Comparison of ENCODE assay signal across 24 cellular contexts in the genomic region with DNA sequence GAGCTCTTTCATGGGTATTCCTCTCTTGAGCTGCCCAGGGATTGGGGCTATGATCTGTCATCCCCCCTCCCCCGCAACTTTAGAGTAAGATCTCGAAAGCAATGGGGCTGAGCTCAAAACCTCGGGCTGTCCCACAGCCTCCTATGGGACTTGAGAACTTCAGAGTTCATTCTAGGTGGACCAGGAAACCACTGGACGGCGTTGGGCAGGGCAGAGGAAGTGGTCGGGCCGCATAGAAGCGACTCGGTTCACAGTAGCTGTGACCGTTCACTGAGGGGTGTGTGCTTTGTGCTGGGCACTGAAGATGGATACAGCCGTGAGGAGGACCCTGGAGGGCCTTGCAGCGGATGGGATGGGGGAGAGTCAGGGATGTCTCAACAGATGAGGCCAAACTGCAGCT.
DNase-seq lines count a peak whose midpoint lies in the region; ATAC-seq and TF ChIP-seq lines count a peak whose summit lies in the region.
"Had no signal": no experiment of that assay in that cellular context is flagged by ENCODE, and none has a peak within 500 bp of the region (broad histone marks: within the 10 kb centered on the region; RNA-seq: fewer than 3 reads in every experiment).

No MANE protein-coding gene starts in this region.

- H3F3A ChIP-seq in GM23338 (replicated peaks; ENCODE audit: low read depth): no peaks in the 10 kb centered on the region

- TF ChIP-seq CTCF in GM23338 (conservative IDR thresholded peaks at IDR 0.05; ENCODE audit: low read depth in 2 of 2): no peak
- TF ChIP-seq CTCF in neutrophil (IDR thresholded peaks at IDR 0.05): no peak
- no peak for TF ChIP-seq CTCF in thyroid gland (IDR thresholded peaks at IDR 0.05)

- 77 to 84% methylated on average over 12 of the region's 12 CpGs for whole genome bisulfite sequencing in thyroid gland, 2 donors

- H3K9me3 ChIP-seq in neutrophil (no peaks in the 10 kb centered on the region), thyroid gland (no peaks in the 10 kb centered on the region)
- H3K9me3 ChIP-seq: body of pancreas, Caco-2, esophagus squamous epithelium, pancreas, thoracic aorta had no signal

- no peak overlapping the region for H3K4me3 ChIP-seq in GM23338
- no peak overlapping the region for H3K4me3 ChIP-seq in neutrophil (ENCODE audit: low read depth in 1 of 2, low read length in 1 of 2)
- no peak overlapping the region for H3K4me3 ChIP-seq in thyroid gland (replicated peaks in 1 of 3)
- H3K4me3 ChIP-seq: body of pancreas, esophagus squamous epithelium, pancreas, thoracic aorta had no signal

- ATAC-seq in GM23338 (no peak), GM21367 (IDR thresholded peaks at IDR 0.05; ENCODE audit: unreplicated experiment) (no peak)
- ATAC-seq: activated T-cell treated with anti-CD3 and anti-CD28 coated beads, Interleukin-2, amount 50 U/mL, for 72 hours; body of pancreas; foreskin keratinocyte; pancreas had no signal

- no peaks in the 10 kb centered on the region; the same call in 1 of the 2 replicates for H3K4me1 ChIP-seq in GM23338 (ENCODE audit: insufficient read depth)
- peaks cover 2 to 10% of the 10 kb centered on the region in 2 experiments for H3K4me1 ChIP-seq in neutrophil (ENCODE audit: control insufficient read depth in 1 of 2, insufficient read depth in 1 of 2, low read depth in 1 of 2, low read length in 1 of 2)
- H3K4me1 ChIP-seq in thyroid gland: peaks cover 18% of the 10 kb centered on the region in 2 donors
- H3K4me1 ChIP-seq: body of pancreas, Caco-2, foreskin keratinocyte, pancreas had no signal

- peaks cover 7% of the 10 kb centered on the region; the same call in 2 of the 3 replicates for H3K4me1 Mint-ChIP-seq in GM23338
- H3K4me1 Mint-ChIP-seq in immature natural killer cell: peaks cover 26 to 28% of the 10 kb centered on the region in 2 donors

- no peak overlapping the region for H3K4me2 ChIP-seq in GM23338

- H3K9me2 ChIP-seq in GM23338 (ENCODE audit: insufficient read depth): no peaks in the 10 kb centered on the region

- H3K36me3 Mint-ChIP-seq in GM23338 (ENCODE audit: low read depth) (no peaks in the 10 kb centered on the region), immature natural killer cell (no peaks in the 10 kb centered on the region)
- H3K36me3 Mint-ChIP-seq: activated CD4-positive, alpha-beta memory T cell treated with anti-CD3 and anti-CD28 coated beads for 36 hours had no signal

- H3K9me3 Mint-ChIP-seq in GM23338: no peaks in the 10 kb centered on the region
- no peaks in the 10 kb centered on the region for H3K9me3 Mint-ChIP-seq in immature natural killer cell
- H3K9me3 Mint-ChIP-seq: activated CD4-positive, alpha-beta memory T cell treated with anti-CD3 and anti-CD28 coated beads for 36 hours; activated T-cell treated with anti-CD3 and anti-CD28 coated beads, Interleukin-2, amount 50 U/mL, for 72 hours; T-helper 2 cell treated with Interferon-gamma antibody and Interleukin-4, amounts not matched to agents 5 μg/mL and 100 μg/mL, for 36 hours had no signal

- TF ChIP-seq POLR2A in thyroid gland (IDR thresholded peaks at IDR 0.05): no peak

- no peaks in the 10 kb centered on the region for H3K79me2 ChIP-seq in GM23338 (replicated peaks; ENCODE audit: insufficient read depth)

- H3K4me3 Mint-ChIP-seq in GM23338 (no peak overlapping the region), immature natural killer cell (peak overlapping the region; percentile 58 to 82 (median 78))
- H3K4me3 Mint-ChIP-seq: activated CD4-positive, alpha-beta memory T cell treated with anti-CD3 and anti-CD28 coated beads for 36 hours; activated T-cell treated with anti-CD3 and anti-CD28 coated beads, Interleukin-2, amount 50 U/mL, for 72 hours; T-helper 2 cell treated with Interferon-gamma antibody and Interleukin-4, amounts not matched to agents 5 μg/mL and 100 μg/mL, for 36 hours had no signal

- DNase-seq in GM23338 (ENCODE audit: low spot score) (no peak), immature natural killer cell (peak in 2 of 3 donors; percentile 2 to 14), NCI-H187 treated with DMSO at 0.1 percent for 48 hours (lab: John Stamatoyannopoulos, UW) (no peak), OCI-M2 (lab: John Stamatoyannopoulos, UW; ENCODE audit: unreplicated experiment) (no peak), thyroid gland (no peak)
- DNase-seq: activated CD4-positive, alpha-beta memory T cell treated with anti-CD3 and anti-CD28 coated beads for 36 hours; activated CD4-positive, alpha-beta T cell treated with anti-CD3 and anti-CD28 coated beads for 1 hour; activated naive CD4-positive, alpha-beta T cell treated with Interleukin-2 at 50 U/mL for 16 hours; activated T-cell treated with anti-CD3 and anti-CD28 coated beads, Interleukin-2, amount 50 U/mL, for 72 hours; body of pancreas; Caco-2; esophagus squamous epithelium; foreskin keratinocyte; H7; Kasumi-1; NCI-H146; NCI-H2107; pancreas; retina; stimulated activated naive CD4-positive, alpha-beta T cell treated with Interleukin-2 at 50 U/mL for 16 hours had no signal

- H4K20me1 ChIP-seq in GM23338 (replicated peaks; ENCODE audit: insufficient read depth): no peaks in the 10 kb centered on the region

- no peaks in the 10 kb centered on the region for H3K27me3 ChIP-seq in GM23338 (ENCODE audit: insufficient read depth)
- H3K27me3 ChIP-seq in neutrophil: no peaks in the 10 kb centered on the region
- H3K27me3 ChIP-seq in thyroid gland: no peaks in the 10 kb centered on the region
- H3K27me3 ChIP-seq: body of pancreas, esophagus squamous epithelium, foreskin keratinocyte, pancreas had no signal

- intact Hi-C loops in thyroid gland (cut with DNase I): no loop called here

- peak overlapping the region; percentile 18; the same call in 1 of the 2 replicates for H3K27ac Mint-ChIP-seq in GM23338
- peak overlapping the region; percentile 41 to 83 (median 59) for H3K27ac Mint-ChIP-seq in immature natural killer cell
- H3K27ac Mint-ChIP-seq: activated CD4-positive, alpha-beta memory T cell treated with anti-CD3 and anti-CD28 coated beads for 36 hours; activated T-cell treated with anti-CD3 and anti-CD28 coated beads, Interleukin-2, amount 50 U/mL, for 72 hours; T-helper 2 cell treated with Interferon-gamma antibody and Interleukin-4, amounts not matched to agents 5 μg/mL and 100 μg/mL, for 36 hours had no signal

- H3K27ac ChIP-seq in GM23338 (ENCODE audit: low read depth) (no peak overlapping the region), neutrophil (peak overlapping the region; percentile 27), thyroid gland (no peak overlapping the region)
- H3K27ac ChIP-seq: body of pancreas, esophagus squamous epithelium, foreskin keratinocyte, pancreas, thoracic aorta had no signal

- H3K27me3 Mint-ChIP-seq in GM23338 (ENCODE audit: insufficient read depth, low read depth, poor library complexity) (peaks cover 4% of the 10 kb centered on the region), immature natural killer cell (ENCODE audit: low read depth in 3 of 3) (peaks cover 0 to 5% (median 0%) of the 10 kb centered on the region in 3 donors)
- H3K27me3 Mint-ChIP-seq: activated CD4-positive, alpha-beta memory T cell treated with anti-CD3 and anti-CD28 coated beads for 36 hours had no signal

- no peak overlapping the region for H2AFZ ChIP-seq in GM23338

- H3K36me3 ChIP-seq in GM23338 (ENCODE audit: insufficient read depth) (no peaks in the 10 kb centered on the region), neutrophil (no peaks in the 10 kb centered on the region), thyroid gland (no peaks in the 10 kb centered on the region)
- H3K36me3 ChIP-seq: pancreas, thoracic aorta had no signal

TF ChIP-seq in GM23338, 12 proteins besides CTCF, POLR2A, EP300 and RAD21 (continues in another document):
- TF ChIP-seq STAT1 (IDR thresholded peaks at IDR 0.05; ENCODE audit: unreplicated experiment) (no peak), ZNF114 (CRISPR knock-in tag; IDR thresholded peaks at IDR 0.05) (no peak)

Comparison
In these comparisons a context has a peak if more than half of its experiments do, and no peak if none do; other contexts are left out.
1. DNase-seq: peak in immature natural killer cell (2 of 3); none in GM23338 (single experiment), NCI-H187 treated with DMSO at 0.1 percent for 48 hours (single experiment), OCI-M2 (single experiment) and thyroid gland (0 of 2).